Comparison of ENCODE assay signal across 17 cellular contexts in genomic region chr21:38266732-38267131, GRCh38. TPM values are rescaled to one million over a fixed set of nuclear protein-coding genes. Genes with fewer than 3 reads are reported as not detected.
DNase-seq lines count a peak whose midpoint lies in the region; ATAC-seq, FAIRE-seq and TF ChIP-seq lines count a peak whose summit lies in the region.
"Had no signal": no experiment of that assay in that cellular context is flagged by ENCODE, and none has a peak within 500 bp of the region (broad histone marks: within the 10 kb centered on the region; RNA-seq: fewer than 3 reads in every experiment).

No MANE protein-coding gene starts in this region.

- DNase-seq in EL (peak; percentile 65), RWPE2 (ENCODE audit: low spot score) (no peak), fibroblast of mammary gland (ENCODE audit: low read depth) (peak; percentile 98), renal cortical epithelial cell (ENCODE audit: low read depth) (peak; percentile 77), neuronal stem cell (ENCODE audit: low spot score) (no peak), urothelium cell line (ENCODE audit: low spot score) (no peak)
- no peak for DNase-seq in stimulated activated CD4-positive, alpha-beta T cell treated with anti-CD3 and anti-CD28 coated beads, Interleukin-12 subunit alpha, Interleukin-12 subunit beta, amount 100 ng/mL, for 4 hours
- DNase-seq: activated CD8-positive, alpha-beta memory T cell treated with anti-CD3 and anti-CD28 coated beads for 24 hours; activated naive CD4-positive, alpha-beta T cell; C1 segment of cervical spinal cord; caudate nucleus; NCI-H187 treated with DMSO at 0.1 percent for 48 hours; NCI-H82; SHP77 treated with DMSO at 0.1 percent for 48 hours had no signal

- H3K4me1 ChIP-seq in RWPE2 (ENCODE audit: insufficient read depth, poor library complexity, severe bottlenecking): peaks cover 32% of the 10 kb centered on the region
- peaks cover 0 to 10% of the 10 kb centered on the region in 2 donors for H3K4me1 ChIP-seq in neuronal stem cell (ENCODE audit: control insufficient read depth in 2 of 2, insufficient read depth in 1 of 2, low read depth in 1 of 2, low read length in 2 of 2)

- H2BK5ac ChIP-seq in neuronal stem cell (ENCODE audit: low read length): no peak overlapping the region

- H3K14ac ChIP-seq in neuronal stem cell (ENCODE audit: low read length): no peak overlapping the region

- H3K9ac ChIP-seq in neuronal stem cell (ENCODE audit: low read depth, low read length, poor library complexity): no peak overlapping the region

- FAIRE-seq in urothelium cell line (lab: Jason Lieb, UNC): no peak
- FAIRE-seq: GM12892 had no signal

- H3K27me3 ChIP-seq in RWPE2 (ENCODE audit: insufficient read depth, poor library complexity, severe bottlenecking) (no peaks in the 10 kb centered on the region), neuronal stem cell (ENCODE audit: control insufficient read depth in 3 of 3, insufficient read depth in 3 of 3, low read depth in 1 of 3, low read length in 3 of 3) (peaks cover 0 to 6% (median 0%) of the 10 kb centered on the region in 3 experiments)

- peak overlapping the region; percentile 90 for H3K27ac ChIP-seq in RWPE2 (ENCODE audit: poor library complexity, severe bottlenecking)
- H3K27ac ChIP-seq in neuronal stem cell (replicated peaks; ENCODE audit: low read length): no peak overlapping the region

- no peak overlapping the region for H3K18ac ChIP-seq in neuronal stem cell (ENCODE audit: low read length)

- H2BK15ac ChIP-seq in neuronal stem cell (ENCODE audit: low read length): no peak overlapping the region

- H2BK120ac ChIP-seq in neuronal stem cell (ENCODE audit: low read depth, low read length): no peak overlapping the region

- no peak overlapping the region for H2AFZ ChIP-seq in neuronal stem cell (ENCODE audit: low read length)

- H4K91ac ChIP-seq in neuronal stem cell (ENCODE audit: low read depth, low read length, poor library complexity): no peak overlapping the region

- H3K23ac ChIP-seq in neuronal stem cell (ENCODE audit: low read depth, low read length, poor library complexity): no peak overlapping the region

- H3K9me3 ChIP-seq in RWPE2 (ENCODE audit: severe bottlenecking) (no peaks in the 10 kb centered on the region), neuronal stem cell (replicated peaks in 1 of 2; ENCODE audit: control insufficient read depth in 2 of 2, insufficient read depth in 1 of 2, low read depth in 1 of 2, low read length in 2 of 2) (no peaks in the 10 kb centered on the region)

- TF ChIP-seq CTCF in RWPE2 (IDR thresholded peaks at IDR 0.05; ENCODE audit: poor library complexity, severe bottlenecking) (no peak), fibroblast of mammary gland (conservative IDR thresholded peaks at IDR 0.05; ENCODE audit: control insufficient read depth, insufficient read depth, low read depth, low read length) (no peak)

- H3K4ac ChIP-seq in neuronal stem cell (ENCODE audit: low read length): no peak overlapping the region

- WGBS in neuronal stem cell (ENCODE audit: extremely low coverage in 2 of 2, insufficient read length in 2 of 2, insufficient replicate concordance in 1 of 2), 2 donors: no CpG with 5 or more reads among the region's 2 CpGs

- peak; percentile 77 for ATAC-seq in RWPE2 (ENCODE audit: low read depth)
- no peak for ATAC-seq in GM19023 (IDR thresholded peaks at IDR 0.05; ENCODE audit: unreplicated experiment)

- H3K4me2 ChIP-seq in neuronal stem cell (ENCODE audit: insufficient read depth, low read length, poor library complexity, severe bottlenecking): no peak overlapping the region

- no peak overlapping the region for H2AK5ac ChIP-seq in neuronal stem cell (ENCODE audit: low read depth, low read length)

- H3K79me1 ChIP-seq in neuronal stem cell (ENCODE audit: low read depth, low read length): no peaks in the 10 kb centered on the region

- H3K36me3 ChIP-seq in RWPE2 (ENCODE audit: low read depth) (no peaks in the 10 kb centered on the region), neuronal stem cell (replicated peaks in 1 of 2; ENCODE audit: control insufficient read depth in 2 of 2, insufficient read depth in 2 of 2, low read length in 2 of 2) (no peaks in the 10 kb centered on the region)

- H2BK12ac ChIP-seq in neuronal stem cell (ENCODE audit: low read length): no peak overlapping the region

- no peak overlapping the region for H4K8ac ChIP-seq in neuronal stem cell (ENCODE audit: low read depth, low read length)

- H3K4me3 ChIP-seq in RWPE2 (ENCODE audit: severe bottlenecking) (no peak overlapping the region), fibroblast of mammary gland (ENCODE audit: control insufficient read depth, low read depth, low read length) (no peak overlapping the region), neuronal stem cell (ENCODE audit: low read length in 2 of 2) (no peak overlapping the region)

RNA-seq across cellular contexts. Expression of gene KCNJ15, which starts 9.9 kb away (rescaled TPM):
- 172 and 319 TPM in 2 replicates for total RNA-seq in renal cortical epithelial cell
- 0.07 TPM for polyA plus RNA-seq in neuronal stem cell (2013, experiment 1 of 2)
- not detected for polyA plus RNA-seq in neuronal stem cell (2013, experiment 2 of 2)
- polyA plus RNA-seq: IgD-negative memory B cell had no signal

Comparison
In these comparisons a context has a peak if more than half of its experiments do, and no peak if none do; other contexts are left out.
1. DNase-seq: peak in EL (single experiment), fibroblast of mammary gland (single experiment) and renal cortical epithelial cell (single experiment); none in RWPE2 (single experiment), neuronal stem cell (single experiment), urothelium cell line (single experiment) and stimulated activated CD4-positive, alpha-beta T cell treated with anti-CD3 and anti-CD28 coated beads, Interleukin-12 subunit alpha, Interleukin-12 subunit beta, amount 100 ng/mL, for 4 hours (single experiment).